ENCODE assay signal across 11 cellular contexts in genomic region chr9:94921656-94922055, GRCh38.
DNase-seq lines count a peak whose midpoint lies in the region; ATAC-seq and TF ChIP-seq lines count a peak whose summit lies in the region.
"Had no signal": no experiment of that assay in that cellular context is flagged by ENCODE, and none has a peak within 500 bp of the region (broad histone marks: within the 10 kb centered on the region; RNA-seq: fewer than 3 reads in every experiment).

No MANE protein-coding gene starts in this region.

- H3K4me1 Mint-ChIP-seq in chondrocyte (ENCODE audit: low read depth): peaks cover 86% of the 10 kb centered on the region
- H3K4me1 Mint-ChIP-seq: activated CD8-positive, alpha-beta memory T cell treated with anti-CD3 and anti-CD28 coated beads, Interleukin-2, amount 10 ng/mL, durations not matched to agents 7 days and 5 days had no signal

- ATAC-seq in GM18867 (IDR thresholded peaks at IDR 0.05; ENCODE audit: unreplicated experiment): no peak
- no peak for ATAC-seq in GM21526 (IDR thresholded peaks at IDR 0.05; ENCODE audit: low FRiP score, unreplicated experiment)
- ATAC-seq: activated CD8-positive, alpha-beta memory T cell treated with anti-CD3 and anti-CD28 coated beads, Interleukin-2, amount 10 ng/mL, durations not matched to agents 7 days and 5 days; natural killer cell treated with Interleukin-12 subunit alpha and Interleukin-12 subunit beta and Interleukin-15 and Interleukin-18, amount 100 ng/mL, for 72 hours had no signal

- no peak overlapping the region for H3K4me3 ChIP-seq in mucosa of stomach (ENCODE audit: low read length)
- peak overlapping the region; percentile 14 to 19 for H3K4me3 ChIP-seq in tibial artery

- H3K27me3 Mint-ChIP-seq in chondrocyte (ENCODE audit: low read depth): no peaks in the 10 kb centered on the region
- H3K27me3 Mint-ChIP-seq: activated CD8-positive, alpha-beta memory T cell treated with anti-CD3 and anti-CD28 coated beads, Interleukin-2, amount 10 ng/mL, durations not matched to agents 7 days and 5 days; natural killer cell treated with Interleukin-12 subunit alpha and Interleukin-12 subunit beta and Interleukin-15 and Interleukin-18, amount 100 ng/mL, for 72 hours had no signal

- no peak for TF ChIP-seq CTCF in chondrocyte (IDR thresholded peaks at IDR 0.05)
- TF ChIP-seq CTCF in tibial artery (IDR thresholded peaks at IDR 0.05): no peak

- H3K4me3 Mint-ChIP-seq in chondrocyte (ENCODE audit: unreplicated experiment): peak overlapping the region; percentile 66
- H3K4me3 Mint-ChIP-seq: activated CD8-positive, alpha-beta memory T cell treated with anti-CD3 and anti-CD28 coated beads, Interleukin-2, amount 10 ng/mL, durations not matched to agents 7 days and 5 days; natural killer cell treated with Interleukin-12 subunit alpha and Interleukin-12 subunit beta and Interleukin-15 and Interleukin-18, amount 100 ng/mL, for 72 hours had no signal

- H3K36me3 Mint-ChIP-seq in chondrocyte (ENCODE audit: low read depth): peaks cover 11% of the 10 kb centered on the region
- H3K36me3 Mint-ChIP-seq: activated CD8-positive, alpha-beta memory T cell treated with anti-CD3 and anti-CD28 coated beads, Interleukin-2, amount 10 ng/mL, durations not matched to agents 7 days and 5 days; natural killer cell treated with Interleukin-12 subunit alpha and Interleukin-12 subunit beta and Interleukin-15 and Interleukin-18, amount 100 ng/mL, for 72 hours had no signal

- H3K27me3 ChIP-seq in mucosa of stomach (ENCODE audit: control insufficient read depth, insufficient read depth, low read length) (no peaks in the 10 kb centered on the region), tibial artery (no peaks in the 10 kb centered on the region)

- H3K9ac ChIP-seq in mucosa of stomach (ENCODE audit: low read length): peak overlapping the region; percentile 36

- peaks cover 68% of the 10 kb centered on the region for H3K4me1 ChIP-seq in mucosa of stomach (ENCODE audit: control insufficient read depth, insufficient read depth, low read length)
- peaks cover 0 to 78% (median 49%) of the 10 kb centered on the region in 4 donors for H3K4me1 ChIP-seq in tibial artery

- H3K36me3 ChIP-seq in mucosa of stomach (ENCODE audit: control insufficient read depth, insufficient read depth, low read length) (no peaks in the 10 kb centered on the region), tibial artery (no peaks in the 10 kb centered on the region)

- H3K27ac Mint-ChIP-seq in chondrocyte (ENCODE audit: unreplicated experiment): peak overlapping the region; percentile 98
- H3K27ac Mint-ChIP-seq: activated CD8-positive, alpha-beta memory T cell treated with anti-CD3 and anti-CD28 coated beads, Interleukin-2, amount 10 ng/mL, durations not matched to agents 7 days and 5 days; natural killer cell treated with Interleukin-12 subunit alpha and Interleukin-12 subunit beta and Interleukin-15 and Interleukin-18, amount 100 ng/mL, for 72 hours had no signal

- no peaks in the 10 kb centered on the region for H3K9me3 Mint-ChIP-seq in chondrocyte (ENCODE audit: low read depth)
- H3K9me3 Mint-ChIP-seq: natural killer cell treated with Interleukin-12 subunit alpha and Interleukin-12 subunit beta and Interleukin-15 and Interleukin-18, amount 100 ng/mL, for 72 hours had no signal

- DNase-seq in M059J (ENCODE audit: low read depth) (peak; percentile 62), chondrocyte (ENCODE audit: low spot score) (no peak), tibial artery (no peak), LoVo (ENCODE audit: low spot score) (no peak), GOT3 (lab: John Stamatoyannopoulos, UW) (no peak)
- DNase-seq: activated CD8-positive, alpha-beta memory T cell treated with anti-CD3 and anti-CD28 coated beads, Interleukin-2, amount 10 ng/mL, durations not matched to agents 7 days and 5 days; NCI-H2029 had no signal

- intact Hi-C loops in tibial artery (cut with DNase I; ENCODE audit: low total_unique reads): no loop called here

- H3K9me3 ChIP-seq in mucosa of stomach (ENCODE audit: control insufficient read depth, low read length) (no peaks in the 10 kb centered on the region), tibial artery (no peaks in the 10 kb centered on the region)

- H3K27ac ChIP-seq in tibial artery: peak overlapping the region; percentile 86 to 92
